Comparison of ENCODE assay signal across 17 cellular contexts in the genomic region with DNA sequence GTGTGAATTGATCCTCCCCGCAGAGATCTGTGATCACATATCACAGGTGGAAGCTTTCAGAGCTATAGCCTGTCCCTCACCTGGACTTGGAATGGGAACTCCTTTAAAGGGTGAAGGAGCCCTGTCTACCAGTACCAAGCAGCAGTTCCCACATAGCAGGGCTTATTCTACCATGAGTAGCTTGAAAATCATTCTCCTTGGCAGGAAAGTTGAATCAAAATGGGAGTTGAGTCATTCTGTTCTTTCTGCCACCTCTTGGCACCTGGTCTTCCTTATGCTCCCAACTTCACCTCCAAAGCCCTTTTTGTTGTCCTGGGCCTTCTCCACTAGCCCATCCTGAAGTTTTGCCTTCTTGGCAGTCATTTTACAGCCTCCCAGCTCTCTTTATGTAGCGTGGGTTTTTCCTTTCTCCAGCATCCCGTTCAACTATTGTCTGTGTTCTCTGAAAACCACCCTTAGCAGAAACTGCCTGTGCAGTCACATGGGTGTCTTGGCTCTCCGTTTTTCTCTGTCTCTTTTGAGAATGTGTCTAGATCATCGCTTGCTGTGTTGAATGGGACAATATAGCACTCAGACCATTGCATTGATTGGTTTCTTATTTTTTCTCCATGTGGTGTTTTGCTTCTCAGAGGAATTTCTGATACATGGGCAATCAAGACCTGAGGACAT.
DNase-seq lines count a peak whose midpoint lies in the region; ATAC-seq and TF ChIP-seq lines count a peak whose summit lies in the region.
"Had no signal": no experiment of that assay in that cellular context is flagged by ENCODE, and none has a peak within 500 bp of the region (broad histone marks: within the 10 kb centered on the region; RNA-seq: fewer than 3 reads in every experiment).

No MANE protein-coding gene starts in this region.

- H3K36me3 ChIP-seq in HUES48 (ENCODE audit: control insufficient read depth, insufficient read depth, low read length): no peaks in the 10 kb centered on the region
- H3K36me3 ChIP-seq: WERI-Rb-1 had no signal

- no peak for TF ChIP-seq CTCF in brain (conservative IDR thresholded peaks at IDR 0.05)

- H3K36me3 Mint-ChIP-seq in brain: peaks cover 20% of the 10 kb centered on the region

- H3K9me3 Mint-ChIP-seq in brain: no peaks in the 10 kb centered on the region
- H3K9me3 Mint-ChIP-seq: central memory CD8-positive, alpha-beta T cell; neural crest cell; stimulated activated naive CD8-positive, alpha-beta T cell treated with anti-CD3 and anti-CD28 coated beads, Interleukin-15, amount 100 ng/mL, for 72 hours had no signal

- peak overlapping the region in 3 of 5 experiments; percentile 2 to 66 (median 6) for H3K27ac Mint-ChIP-seq in brain
- H3K27ac Mint-ChIP-seq: stimulated activated naive CD8-positive, alpha-beta T cell treated with anti-CD3 and anti-CD28 coated beads, Interleukin-15, amount 100 ng/mL, for 72 hours had no signal

- no peak overlapping the region for H3K4me3 Mint-ChIP-seq in brain
- H3K4me3 Mint-ChIP-seq: central memory CD8-positive, alpha-beta T cell; neural crest cell; stimulated activated naive CD8-positive, alpha-beta T cell treated with anti-CD3 and anti-CD28 coated beads, Interleukin-15, amount 100 ng/mL, for 72 hours had no signal

- no peaks in the 10 kb centered on the region for H3K9me3 ChIP-seq in HUES48 (ENCODE audit: control insufficient read depth, insufficient read depth, low read length)

- peaks cover 69% of the 10 kb centered on the region for H3K4me1 Mint-ChIP-seq in brain

- H3K27me3 Mint-ChIP-seq in brain: no peaks in the 10 kb centered on the region
- H3K27me3 Mint-ChIP-seq: central memory CD8-positive, alpha-beta T cell; stimulated activated naive CD8-positive, alpha-beta T cell treated with anti-CD3 and anti-CD28 coated beads, Interleukin-15, amount 100 ng/mL, for 72 hours had no signal

- no peak for ATAC-seq in HG02981 (IDR thresholded peaks at IDR 0.05; ENCODE audit: unreplicated experiment)
- no peak for ATAC-seq in HG03520 (IDR thresholded peaks at IDR 0.05; ENCODE audit: unreplicated experiment)
- ATAC-seq: PC-3; stimulated activated naive CD8-positive, alpha-beta T cell treated with anti-CD3 and anti-CD28 coated beads, Interleukin-15, amount 100 ng/mL, for 72 hours had no signal

- DNase-seq in medulla oblongata (ENCODE audit: extremely low spot score) (peak; percentile 90), substantia nigra (lab: John Stamatoyannopoulos, UW) (peak in 32 of 49 donors; percentile 9 to 75 (median 41)), UCSD-AML1 (lab: John Stamatoyannopoulos, UW; ENCODE audit: unreplicated experiment) (no peak)
- DNase-seq in stimulated activated naive CD4-positive, alpha-beta T cell treated with Interleukin-2 at 50 U/mL for 16 hours (lab: John Stamatoyannopoulos, UW): no peak
- DNase-seq: activated naive CD4-positive, alpha-beta T cell; NCI-H1436; NCI-H510A; PC-3; small intestine; stimulated activated naive CD8-positive, alpha-beta T cell treated with anti-CD3 and anti-CD28 coated beads, Interleukin-15, amount 100 ng/mL, for 72 hours; WERI-Rb-1 had no signal

- H3K4me1 ChIP-seq in HUES48 (ENCODE audit: control insufficient read depth, insufficient read depth, low read length): peaks cover 47% of the 10 kb centered on the region

- H3K27me3 ChIP-seq in HUES48 (ENCODE audit: control insufficient read depth, insufficient read depth, low read length): no peaks in the 10 kb centered on the region

- H3K27ac ChIP-seq in HUES48 (ENCODE audit: low read depth, low read length): peak overlapping the region; percentile 48
- H3K27ac ChIP-seq in substantia nigra (ENCODE audit: low read depth, low read length, poor library complexity, severe bottlenecking): peak overlapping the region; percentile 91
- H3K27ac ChIP-seq: WERI-Rb-1 had no signal

- no peak overlapping the region for H3K4me3 ChIP-seq in HUES48 (ENCODE audit: low read depth, low read length)

- no peak overlapping the region for H3K9ac ChIP-seq in HUES48 (ENCODE audit: low read depth, low read length)

Comparison
In these comparisons a context has a peak if more than half of its experiments do, and no peak if none do; other contexts are left out.
1. DNase-seq: peak in medulla oblongata (single experiment) and substantia nigra (32 of 49); none in UCSD-AML1 (single experiment) and stimulated activated naive CD4-positive, alpha-beta T cell treated with Interleukin-2 at 50 U/mL for 16 hours (single experiment).